8 cellular contexts compared by ENCODE assay signal in the genomic region with DNA sequence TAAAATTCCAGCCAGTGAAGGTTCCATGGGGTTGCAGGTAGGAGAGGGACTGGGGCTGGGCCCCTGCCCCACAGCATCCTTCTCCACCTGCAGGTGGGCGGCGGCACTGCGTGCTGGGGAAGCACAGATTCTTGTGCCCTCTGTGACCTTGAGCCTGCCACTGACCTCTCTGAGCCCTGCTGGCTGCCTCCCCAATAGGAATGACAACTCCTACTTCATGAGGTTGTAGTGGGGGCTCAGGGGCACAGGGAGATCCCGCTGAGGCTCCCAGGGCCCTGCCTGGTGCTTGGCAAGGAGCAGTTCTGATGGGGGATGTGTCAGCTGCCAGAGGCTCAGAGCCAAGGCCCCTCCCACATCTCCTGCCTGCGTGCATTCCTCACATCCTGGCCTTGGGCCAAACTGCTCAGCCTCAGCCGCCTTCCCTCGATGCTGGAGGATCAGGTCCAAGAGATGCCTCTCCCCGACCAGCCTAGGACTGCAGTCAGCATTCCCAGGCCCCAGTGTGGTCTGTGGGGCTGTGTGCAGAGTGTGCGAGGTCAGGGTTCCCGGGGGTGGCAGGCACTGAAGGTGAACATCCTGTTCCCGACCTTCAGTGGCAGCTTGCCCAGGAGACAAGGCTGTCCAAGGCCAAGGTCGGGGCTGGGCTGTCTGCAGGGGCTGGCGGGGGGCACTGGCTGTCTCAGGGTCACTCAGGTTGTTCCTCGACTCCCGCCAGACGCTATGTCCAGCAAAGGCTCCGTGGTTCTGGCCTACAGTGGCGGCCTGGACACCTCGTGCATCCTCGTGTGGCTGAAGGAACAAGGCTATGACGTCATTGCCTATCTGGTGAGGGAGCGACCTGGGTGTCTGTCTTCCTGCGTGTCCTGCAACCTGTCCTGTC. TPM values are rescaled to one million over a fixed set of nuclear protein-coding genes. Genes with fewer than 3 reads are reported as not detected.
DNase-seq lines count a peak whose midpoint lies in the region; ATAC-seq and TF ChIP-seq lines count a peak whose summit lies in the region.

No MANE protein-coding gene starts in this region.

- no peaks in the 10 kb centered on the region for H3K9me3 Mint-ChIP-seq in nephron

- H3K4me1 Mint-ChIP-seq in nephron: peaks cover 57% of the 10 kb centered on the region

- peak overlapping the region in 2 of 3 experiments; percentile 81 to 86 for H3K27ac Mint-ChIP-seq in nephron

- no peaks in the 10 kb centered on the region for H3K79me2 ChIP-seq in MM.1S (ENCODE audit: low read length)

- no peaks in the 10 kb centered on the region for H3K9me2 ChIP-seq in MM.1S (replicated peaks; ENCODE audit: insufficient read depth, low read length)

- H3K36me3 Mint-ChIP-seq in nephron (ENCODE audit: low read depth): no peaks in the 10 kb centered on the region

- no peak overlapping the region for H3K4me3 ChIP-seq in MM.1S (ENCODE audit: low read length)
- H3K4me3 ChIP-seq in epithelial cell of proximal tubule (ENCODE audit: low read depth, low read length): no peak overlapping the region

- no peaks in the 10 kb centered on the region for H3K9me3 ChIP-seq in MM.1S (replicated peaks; ENCODE audit: insufficient read depth, low read length)

- peaks cover 21% of the 10 kb centered on the region for H3K27me3 Mint-ChIP-seq in nephron (ENCODE audit: low read depth)

- DNase-seq in ELF-1 (ENCODE audit: low read depth, low spot score) (peak; percentile 92), MM.1S (no peak), SHP77 (lab: John Stamatoyannopoulos, UW) (peak; percentile 93), epithelial cell of proximal tubule (ENCODE audit: low read depth) (peak; percentile 68)

- peak overlapping the region in 2 of 3 experiments; percentile 32 to 43 for H3K4me3 Mint-ChIP-seq in nephron

- H3F3A ChIP-seq in MM.1S (ENCODE audit: insufficient read depth, low read length): no peaks in the 10 kb centered on the region

- ATAC-seq in GM19463 (IDR thresholded peaks at IDR 0.05; ENCODE audit: unreplicated experiment) (no peak), GM19328 (IDR thresholded peaks at IDR 0.05; ENCODE audit: unreplicated experiment) (no peak), HG03432 (IDR thresholded peaks at IDR 0.05; ENCODE audit: unreplicated experiment) (no peak)

- no peak overlapping the region for H3K27ac ChIP-seq in MM.1S (ENCODE audit: low read length)

- H3K9ac ChIP-seq in MM.1S (ENCODE audit: low read length): no peak overlapping the region

- peaks cover 17% of the 10 kb centered on the region for H3K4me1 ChIP-seq in MM.1S (ENCODE audit: low read length)

- TF ChIP-seq CTCF in MM.1S (IDR thresholded peaks at IDR 0.05; ENCODE audit: low read length): peak; percentile 52
- TF ChIP-seq CTCF in epithelial cell of proximal tubule (conservative IDR thresholded peaks at IDR 0.05; ENCODE audit: low read depth, low read length): peak; percentile 59
- peak; percentile 53 to 63 (median 56) for TF ChIP-seq CTCF in nephron (IDR thresholded peaks at IDR 0.05; ENCODE audit: unreplicated experiment in 3 of 3)

- H3K4me2 ChIP-seq in MM.1S (ENCODE audit: low read depth, low read length): no peak overlapping the region

- 0 out of 2 replicates have a peak overlapping the region, but pooled peaks have one; percentile 12 for H2AFZ ChIP-seq in MM.1S (ENCODE audit: low read length)

- no peaks in the 10 kb centered on the region for H4K20me1 ChIP-seq in MM.1S (ENCODE audit: insufficient read depth, low read length)

- peaks cover 15% of the 10 kb centered on the region for H3K27me3 ChIP-seq in MM.1S (replicated peaks; ENCODE audit: insufficient read depth, low read length)

- H3K36me3 ChIP-seq in MM.1S (replicated peaks; ENCODE audit: insufficient read depth, low read length): no peaks in the 10 kb centered on the region

RNA-seq across cellular contexts. Expression of gene ASS1, which starts 7.0 kb away (rescaled TPM):
- total RNA-seq in epithelial cell of proximal tubule: 6.3 and 9.4 TPM in 2 replicates
